ENCODE assay signal across 1 cellular context in genomic region chr16:9081183-9081582, GRCh38.
TF ChIP-seq lines count a peak whose summit lies in the region.

No MANE protein-coding gene starts in this region.

TF ChIP-seq in HepG2, 621 proteins besides CTCF, POLR2A, EP300 and RAD21 (continued from another document):
- no peak for TF ChIP-seq ZNF646 (CRISPR knock-in tag; IDR thresholded peaks at IDR 0.05)
